In genomic region chr18:2908946-2909335, GRCh38 we compare ENCODE assay signal across 26 cellular contexts.
DNase-seq lines count a peak whose midpoint lies in the region; ATAC-seq and TF ChIP-seq lines count a peak whose summit lies in the region.
"Had no signal": no experiment of that assay in that cellular context is flagged by ENCODE, and none has a peak within 500 bp of the region (broad histone marks: within the 10 kb centered on the region; RNA-seq: fewer than 3 reads in every experiment).

No MANE protein-coding gene starts in this region.

- no peak overlapping the region for H3K4me3 Mint-ChIP-seq in CD8-positive, alpha-beta T cell
- H3K4me3 Mint-ChIP-seq in central memory CD8-positive, alpha-beta T cell, result no peak overlapping the region
- H3K4me3 Mint-ChIP-seq in osteocyte (ENCODE audit: unreplicated experiment), result no peak overlapping the region

- TF ChIP-seq CTCF in CD8-positive, alpha-beta T cell (IDR thresholded peaks at IDR 0.05), result no peak
- TF ChIP-seq CTCF in osteocyte (IDR thresholded peaks at IDR 0.05), result no peak
- TF ChIP-seq CTCF in mucosa of descending colon (IDR thresholded peaks at IDR 0.05), result no peak

- peaks cover 17% of the 10 kb centered on the region for H3K4me1 Mint-ChIP-seq in CD8-positive, alpha-beta T cell (ENCODE audit: low read depth)
- peaks cover 17% of the 10 kb centered on the region for H3K4me1 Mint-ChIP-seq in central memory CD8-positive, alpha-beta T cell
- peaks cover 5% of the 10 kb centered on the region for H3K4me1 Mint-ChIP-seq in osteocyte (ENCODE audit: unreplicated experiment)

- peak; percentile 51 for DNase-seq in activated CD8-positive, alpha-beta memory T cell treated with anti-CD3 and anti-CD28 coated beads for 24 hours
- DNase-seq in activated CD8-positive, alpha-beta memory T cell treated with anti-CD3 and anti-CD28 coated beads, Interleukin-2, amount 50 U/mL, for 4 hours, result no peak
- peak in 1 of 7 experiments; percentile 43 for DNase-seq in CD8-positive, alpha-beta T cell
- no peak for DNase-seq in central memory CD8-positive, alpha-beta T cell (ENCODE audit: low spot score in 2 of 2)
- DNase-seq in osteocyte (ENCODE audit: extremely low spot score, unreplicated experiment) (peak; percentile 64), glomerular visceral epithelial cell (ENCODE audit: extremely low spot score) (no peak), mucosa of descending colon (no peak)
- DNase-seq: activated CD4-positive, alpha-beta T cell treated with anti-CD3 and anti-CD28 coated beads for 48 hours; activated T-cell treated with anti-CD3 and anti-CD28 coated beads for 4 hours; foreskin melanocyte; hypothalamus; Kasumi-1; kidney; NCI-H1048; NCI-H1930; NCI-H345; NCI-H82; SHP77 treated with DMSO at 0.1 percent for 48 hours; small intestine; stimulated activated CD4-positive, alpha-beta T cell treated with anti-CD3 and anti-CD28 coated beads, Interleukin-4, amount 100 ng/mL, for 1 hour; T-helper 1 cell had no signal

- H3K36me3 Mint-ChIP-seq in CD8-positive, alpha-beta T cell, result peaks cover 21% of the 10 kb centered on the region
- H3K36me3 Mint-ChIP-seq in central memory CD8-positive, alpha-beta T cell (ENCODE audit: insufficient read depth), result peaks cover 8% of the 10 kb centered on the region
- peaks cover 4% of the 10 kb centered on the region for H3K36me3 Mint-ChIP-seq in osteocyte (ENCODE audit: unreplicated experiment)

- H3K27me3 ChIP-seq in CD8-positive, alpha-beta T cell (ENCODE audit: insufficient read depth, low read length), result no peaks in the 10 kb centered on the region
- H3K27me3 ChIP-seq: upper lobe of left lung had no signal

- H3K27ac Mint-ChIP-seq in CD8-positive, alpha-beta T cell, result peak overlapping the region; percentile 69
- peak overlapping the region; percentile 77 for H3K27ac Mint-ChIP-seq in central memory CD8-positive, alpha-beta T cell (ENCODE audit: low read depth)
- H3K27ac Mint-ChIP-seq in osteocyte (ENCODE audit: unreplicated experiment), result no peak overlapping the region

- no peak overlapping the region for H3K4me3 ChIP-seq in CD8-positive, alpha-beta T cell (ENCODE audit: low read depth, low read length)
- H3K4me3 ChIP-seq in mucosa of descending colon, result no peak overlapping the region
- H3K4me3 ChIP-seq: prostate gland, upper lobe of left lung had no signal

- H3K36me3 ChIP-seq in CD8-positive, alpha-beta T cell (ENCODE audit: insufficient read depth, low read length), result peaks cover 4% of the 10 kb centered on the region
- H3K36me3 ChIP-seq in mucosa of descending colon (ENCODE audit: low read depth), result peaks cover 5% of the 10 kb centered on the region
- H3K36me3 ChIP-seq: prostate gland had no signal

- CTCF ChIA-PET in CD8-positive, alpha-beta T cell (lab: Charles Lee), result interaction anchor here (1.3 to 2.1 kb wide), 2 partner anchors 76 to 89 kb away, joined by 3 to 5 read pairs; no protein-coding TSS in a partner anchor

- no peaks in the 10 kb centered on the region for H3K27me3 Mint-ChIP-seq in CD8-positive, alpha-beta T cell (ENCODE audit: low read depth)
- H3K27me3 Mint-ChIP-seq in central memory CD8-positive, alpha-beta T cell, result no peaks in the 10 kb centered on the region
- H3K27me3 Mint-ChIP-seq in osteocyte (ENCODE audit: unreplicated experiment), result no peaks in the 10 kb centered on the region

- no peaks in the 10 kb centered on the region for H3K9me3 ChIP-seq in CD8-positive, alpha-beta T cell (ENCODE audit: low read length)
- H3K9me3 ChIP-seq in mucosa of descending colon, result no peaks in the 10 kb centered on the region
- H3K9me3 ChIP-seq: prostate gland, upper lobe of left lung had no signal

- ATAC-seq in CD8-positive, alpha-beta T cell, result no peak
- no peak for ATAC-seq in central memory CD8-positive, alpha-beta T cell (replicated peaks; ENCODE audit: extremely low read depth, poor library complexity, severe bottlenecking)
- ATAC-seq in GM19395 (IDR thresholded peaks at IDR 0.05; ENCODE audit: unreplicated experiment) (no peak), mucosa of descending colon (no peak)
- ATAC-seq: HCT116 had no signal

- peaks cover 7% of the 10 kb centered on the region for H3K4me1 ChIP-seq in CD8-positive, alpha-beta T cell (ENCODE audit: insufficient read depth, low read length)
- H3K4me1 ChIP-seq in mucosa of descending colon (ENCODE audit: low read depth), result peaks cover 6% of the 10 kb centered on the region
- H3K4me1 ChIP-seq: prostate gland had no signal

- H3K9me3 Mint-ChIP-seq in CD8-positive, alpha-beta T cell, result no peaks in the 10 kb centered on the region
- H3K9me3 Mint-ChIP-seq in central memory CD8-positive, alpha-beta T cell, result no peaks in the 10 kb centered on the region
- no peaks in the 10 kb centered on the region for H3K9me3 Mint-ChIP-seq in osteocyte (ENCODE audit: unreplicated experiment)

- no peak overlapping the region for H3K27ac ChIP-seq in CD8-positive, alpha-beta T cell (ENCODE audit: low read depth, low read length)
- H3K27ac ChIP-seq: 22Rv1, prostate gland, upper lobe of left lung had no signal

- POLR2A ChIA-PET in CD8-positive, alpha-beta T cell (lab: Charles Lee), result no interaction called here

- intact Hi-C loops in CD8-positive, alpha-beta T cell (cut with DNase I, micrococcal nuclease), result loop anchor here (5.0 kb wide), 2 partner anchors 102 to 337 kb away; partner anchors contain the start of genes METTL4 (in 1 of the 2) and NDC80 (in 1 of the 2)
- intact Hi-C loops in mucosa of descending colon (cut with DNase I, micrococcal nuclease), result no loop called here

Comparison
In these comparisons a context has a peak if more than half of its experiments do, and no peak if none do; other contexts are left out.
1. DNase-seq: peak in activated CD8-positive, alpha-beta memory T cell treated with anti-CD3 and anti-CD28 coated beads for 24 hours (single experiment) and osteocyte (single experiment); none in activated CD8-positive, alpha-beta memory T cell treated with anti-CD3 and anti-CD28 coated beads, Interleukin-2, amount 50 U/mL, for 4 hours (single experiment), central memory CD8-positive, alpha-beta T cell (0 of 2), glomerular visceral epithelial cell (single experiment) and mucosa of descending colon (0 of 3).
2. intact Hi-C loops: an anchor here in CD8-positive, alpha-beta T cell (5.0 kb wide); none called in mucosa of descending colon.